Comparison of ENCODE assay signal across 8 cellular contexts in the genomic region with DNA sequence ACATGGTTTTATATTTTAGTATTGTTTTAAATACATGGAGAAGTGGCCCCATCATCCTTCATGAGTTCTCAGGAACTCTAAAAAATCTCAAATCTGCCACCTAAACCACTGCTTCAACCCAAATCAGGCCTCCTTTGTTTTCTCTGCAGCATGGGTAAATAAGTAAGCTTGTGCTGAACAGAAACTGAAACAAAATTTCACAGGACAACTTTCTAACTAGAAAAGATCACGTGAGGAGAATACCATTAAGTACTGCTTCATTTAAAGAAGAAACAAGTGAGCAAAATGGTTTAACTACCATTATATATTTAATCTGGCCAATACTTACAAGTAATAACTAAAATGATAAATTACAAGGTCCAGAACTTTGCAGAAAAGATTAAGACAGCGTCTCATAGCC. TPM values are rescaled to one million over a fixed set of nuclear protein-coding genes. Genes with fewer than 3 reads are reported as not detected.
DNase-seq lines count a peak whose midpoint lies in the region; ATAC-seq and TF ChIP-seq lines count a peak whose summit lies in the region.
"Had no signal": no experiment of that assay in that cellular context is flagged by ENCODE, and none has a peak within 500 bp of the region (broad histone marks: within the 10 kb centered on the region; RNA-seq: fewer than 3 reads in every experiment).

No MANE protein-coding gene starts in this region.

- H3K36me3 Mint-ChIP-seq in immature natural killer cell: peaks cover 0 to 15% (median 11%) of the 10 kb centered on the region in 3 donors

- intact Hi-C loops in PC-3 (cut with micrococcal nuclease): loop anchor here (2.0 to 5.0 kb wide), 2 partner anchors 39 to 161 kb away; a partner anchor contains a TSS

- peak; percentile 76 for ATAC-seq in GM18870 (IDR thresholded peaks at IDR 0.05; ENCODE audit: unreplicated experiment)
- peak; percentile 39 for ATAC-seq in HG02588 (IDR thresholded peaks at IDR 0.05; ENCODE audit: unreplicated experiment)
- ATAC-seq in PC-3: no peak

- no peaks in the 10 kb centered on the region for H3K9me3 ChIP-seq in PC-3 (ENCODE audit: low read length)

- no peak overlapping the region for H3K27ac ChIP-seq in PC-3 (ENCODE audit: low read length)

- TF ChIP-seq CTCF in PC-3 (conservative IDR thresholded peaks at IDR 0.05; ENCODE audit: low read depth, low read length): no peak

- H3K9ac ChIP-seq in PC-3 (ENCODE audit: low read length): no peak overlapping the region

- no TSS peak for BruUV-seq in PC-3 (replicated peaks; lab: Mats Ljungman, UMichigan)

- H3K36me3 ChIP-seq in PC-3 (ENCODE audit: low read depth, low read length): no peaks in the 10 kb centered on the region

- H3F3A ChIP-seq in PC-3 (ENCODE audit: low read length, unreplicated experiment): no peaks in the 10 kb centered on the region

- 0 out of 2 replicates have a peak, but pooled peaks cover 6% of the 10 kb centered on the region for H4K20me1 ChIP-seq in PC-3 (ENCODE audit: low read length)

- peaks cover 9 to 20% (median 14%) of the 10 kb centered on the region in 3 donors for H3K27me3 Mint-ChIP-seq in immature natural killer cell (ENCODE audit: low read depth in 3 of 3)

- H3K4me2 ChIP-seq in PC-3 (ENCODE audit: low read length): peak overlapping the region; percentile 94

- CTCF ChIA-PET in PC-3 (lab: Charles Lee): no interaction called here

- H3K27ac Mint-ChIP-seq in immature natural killer cell: peak overlapping the region; percentile 88 to 99 (median 97)

- H3K9me2 ChIP-seq in PC-3 (replicated peaks; ENCODE audit: low read length): no peaks in the 10 kb centered on the region

- H3K4me3 ChIP-seq in PC-3 (ENCODE audit: low read length): peak overlapping the region; percentile 80

- POLR2A ChIA-PET in PC-3 (lab: Charles Lee; ENCODE audit: unreplicated experiment): no interaction called here

- no peak overlapping the region for H2AFZ ChIP-seq in PC-3 (ENCODE audit: low read length)

- no peaks in the 10 kb centered on the region for H3K27me3 ChIP-seq in PC-3 (ENCODE audit: low read length)

- peaks cover 22% of the 10 kb centered on the region for H3K4me1 ChIP-seq in PC-3 (ENCODE audit: insufficient read depth, low read length)

- H3K79me2 ChIP-seq in PC-3 (ENCODE audit: low read length): peaks cover 37% of the 10 kb centered on the region

- H3K9me3 Mint-ChIP-seq in immature natural killer cell: no peaks in the 10 kb centered on the region

- DNase-seq in PC-3 (no peak), immature natural killer cell (peak; percentile 66 to 70 (median 69)), NOMO-1 treated with dmso at 0.1 percent for 144 hours (lab: John Stamatoyannopoulos, UW; ENCODE audit: unreplicated experiment) (no peak), NCI-H2081 treated with DMSO at 0.1 percent for 48 hours (lab: John Stamatoyannopoulos, UW) (no peak), NCI-H1694 treated with DMSO at 0.1 percent for 48 hours (lab: John Stamatoyannopoulos, UW) (no peak)

- H3K4me3 Mint-ChIP-seq in immature natural killer cell: peak overlapping the region; percentile 89 to 98 (median 95)

- H3K4me1 Mint-ChIP-seq in immature natural killer cell: peaks cover 67 to 81% of the 10 kb centered on the region in 2 donors

RNA-seq across cellular contexts. Expression of a gene that starts 2.5 kb away (rescaled TPM):
- 12.5 and 13.2 TPM in 2 replicates for total RNA-seq in PC-3 (2014; rRNA removed)
- 10 to 100 TPM; 34.7 to 62.7 (median 38.9) TPM for polyA plus RNA-seq in immature natural killer cell

RNA-seq across cellular contexts. Expression of a gene that starts 39.6 kb away (rescaled TPM):
- not detected in 2 replicates for total RNA-seq in PC-3 (2014; rRNA removed)
- polyA plus RNA-seq in immature natural killer cell: 10 to 100 TPM in 2 of 3 donors, 1 to 10 TPM in 1; 7.4 to 30.0 (median 15.6) TPM
- total RNA-seq: lung microvascular endothelial cell had no signal

Comparison
In these comparisons a context has a peak if more than half of its experiments do, and no peak if none do; other contexts are left out.
1. DNase-seq: peak in immature natural killer cell (3 of 3); none in PC-3 (single experiment), NOMO-1 treated with dmso at 0.1 percent for 144 hours (single experiment), NCI-H2081 treated with DMSO at 0.1 percent for 48 hours (single experiment) and NCI-H1694 treated with DMSO at 0.1 percent for 48 hours (single experiment).